18 cellular contexts compared by ENCODE assay signal in the genomic region with DNA sequence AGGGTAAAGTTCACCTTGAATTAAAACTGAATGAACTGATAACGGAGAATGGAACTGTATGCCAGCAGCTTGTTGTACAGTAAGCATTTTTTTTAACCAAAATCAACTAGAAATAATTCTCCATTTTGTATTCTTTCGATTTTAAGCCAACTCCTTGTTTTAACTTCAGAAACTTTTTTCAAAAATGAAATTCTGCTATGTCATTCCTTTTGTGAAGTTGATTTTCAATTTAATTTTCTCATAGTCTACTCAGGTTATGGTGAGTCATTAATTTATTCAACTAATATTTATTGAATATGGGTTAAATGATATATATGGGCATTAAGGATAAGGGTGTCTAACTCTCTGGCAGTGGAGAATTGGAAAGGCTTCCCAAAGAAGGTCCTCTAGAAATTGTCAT. TPM values are rescaled to one million over a fixed set of nuclear protein-coding genes. Genes with fewer than 3 reads are reported as not detected.
DNase-seq lines count a peak whose midpoint lies in the region; ATAC-seq, FAIRE-seq and TF ChIP-seq lines count a peak whose summit lies in the region.
"Had no signal": no experiment of that assay in that cellular context is flagged by ENCODE, and none has a peak within 500 bp of the region (broad histone marks: within the 10 kb centered on the region; RNA-seq: fewer than 3 reads in every experiment).

No MANE protein-coding gene starts in this region.

- no peak overlapping the region for H3K27ac ChIP-seq in CD4-positive, alpha-beta memory T cell (ENCODE audit: low read depth, low read length)
- H3K27ac ChIP-seq in smooth muscle cell (ENCODE audit: low read depth) (peak overlapping the region; percentile 20), uterus (no peak overlapping the region), pancreas (no peak overlapping the region)
- H3K27ac ChIP-seq: SJSA1 had no signal

- H3K9ac ChIP-seq in smooth muscle cell (ENCODE audit: low read depth): no peak overlapping the region

- no peak overlapping the region for H2AFZ ChIP-seq in smooth muscle cell (ENCODE audit: low read depth)

- ATAC-seq in T-helper 17 cell (no peak), pancreas (no peak)

- intact Hi-C loops in CD4-positive, alpha-beta memory T cell (cut with micrococcal nuclease): loop anchor here (2.0 kb wide), 1 partner anchor 14 kb away; no protein-coding TSS in a partner anchor
- intact Hi-C loops in uterus (cut with DNase I; ENCODE audit: low total_unique reads): no loop called here
- intact Hi-C loops in pancreas (cut with DNase I): no loop called here

- peak overlapping the region in 4 of 7 donors; percentile 30 to 86 (median 74) for H3K27ac Mint-ChIP-seq in CD4-positive, alpha-beta memory T cell
- H3K27ac Mint-ChIP-seq in T-helper 17 cell (peak overlapping the region; percentile 74), glutamatergic neuron (ENCODE audit: unreplicated experiment) (peak overlapping the region; percentile 41)

- no peaks in the 10 kb centered on the region for H3K27me3 ChIP-seq in CD4-positive, alpha-beta memory T cell (ENCODE audit: insufficient read depth, low read length)
- H3K27me3 ChIP-seq in smooth muscle cell (ENCODE audit: low read depth): no peaks in the 10 kb centered on the region
- H3K27me3 ChIP-seq in uterus: no peaks in the 10 kb centered on the region
- H3K27me3 ChIP-seq in pancreas: no peaks in the 10 kb centered on the region
- H3K27me3 ChIP-seq: SJSA1 had no signal

- peaks cover 38 to 65% (median 48%) of the 10 kb centered on the region in 4 donors for H3K4me1 Mint-ChIP-seq in CD4-positive, alpha-beta memory T cell
- H3K4me1 Mint-ChIP-seq in T-helper 17 cell: peaks cover 28% of the 10 kb centered on the region
- peaks cover 23% of the 10 kb centered on the region for H3K4me1 Mint-ChIP-seq in glutamatergic neuron (ENCODE audit: low read depth, unreplicated experiment)

- TF ChIP-seq CTCF in glutamatergic neuron (IDR thresholded peaks at IDR 0.05; ENCODE audit: partially characterized antibody, unreplicated experiment) (no peak), smooth muscle cell (IDR thresholded peaks at IDR 0.05; ENCODE audit: borderline replicate concordance, insufficient read depth, poor library complexity, severe bottlenecking) (no peak), uterus (IDR thresholded peaks at IDR 0.05) (no peak), pancreas (IDR thresholded peaks at IDR 0.05) (no peak)

- peaks cover 0 to 21% (median 12%) of the 10 kb centered on the region in 8 donors for H3K9me3 Mint-ChIP-seq in CD4-positive, alpha-beta memory T cell
- H3K9me3 Mint-ChIP-seq in glutamatergic neuron (ENCODE audit: unreplicated experiment): no peaks in the 10 kb centered on the region

- H3K4me2 ChIP-seq in smooth muscle cell: no peak overlapping the region

- no peaks in the 10 kb centered on the region for H4K20me1 ChIP-seq in smooth muscle cell (ENCODE audit: low read depth)

- WGBS in smooth muscle cell (ENCODE audit: low lambda C conversion rate): 94% methylated on average over 2 of the region's 2 CpGs
- WGBS in pancreas, 2 donors: 50 to 68% methylated on average over 2 of the region's 2 CpGs

- DNase-seq in CD4-positive, alpha-beta memory T cell: no peak
- no peak for DNase-seq in T-helper 17 cell
- no peak for DNase-seq in glutamatergic neuron
- DNase-seq in smooth muscle cell (lab: John Stamatoyannopoulos, UW; ENCODE audit: unreplicated experiment): no peak
- DNase-seq in germinal center (ENCODE audit: low spot score): no peak
- DNase-seq in uterus: no peak
- DNase-seq in pancreas: no peak
- DNase-seq: C1 segment of cervical spinal cord, DND-41, GF-D8, GOT3, NCI-H1092 treated with DMSO at 0.1 percent for 48 hours, NCI-H1694 treated with DMSO at 0.1 percent for 48 hours, NCI-H446 treated with DMSO at 0.1 percent for 48 hours, NCI-H748 treated with DMSO at 0.1 percent for 48 hours, PC-3 had no signal

- H3K36me3 Mint-ChIP-seq in CD4-positive, alpha-beta memory T cell: peaks cover 55 to 64% of the 10 kb centered on the region in 2 donors
- H3K36me3 Mint-ChIP-seq in T-helper 17 cell (ENCODE audit: low read depth) (peaks cover 9% of the 10 kb centered on the region), glutamatergic neuron (ENCODE audit: unreplicated experiment) (peaks cover 23% of the 10 kb centered on the region)

- no peak for FAIRE-seq in pancreas (lab: Jason Lieb, UNC)
- FAIRE-seq: HTR-8/SVneo had no signal

- no peak overlapping the region for H3K4me3 ChIP-seq in CD4-positive, alpha-beta memory T cell (ENCODE audit: low read length in 2 of 2)
- H3K4me3 ChIP-seq in smooth muscle cell: no peak overlapping the region
- H3K4me3 ChIP-seq in uterus: no peak overlapping the region
- no peak overlapping the region for H3K4me3 ChIP-seq in pancreas
- H3K4me3 ChIP-seq: SJSA1 had no signal

- no peaks in the 10 kb centered on the region for H3K79me2 ChIP-seq in smooth muscle cell (ENCODE audit: low read depth)

- H3K36me3 ChIP-seq in CD4-positive, alpha-beta memory T cell (ENCODE audit: insufficient read depth, low read length): peaks cover 4% of the 10 kb centered on the region
- H3K36me3 ChIP-seq in smooth muscle cell (ENCODE audit: low read depth) (peaks cover 21% of the 10 kb centered on the region), uterus (no peaks in the 10 kb centered on the region), pancreas (no peaks in the 10 kb centered on the region)

- H3K4me3 Mint-ChIP-seq in CD4-positive, alpha-beta memory T cell: no peak overlapping the region
- H3K4me3 Mint-ChIP-seq in T-helper 17 cell (no peak overlapping the region), glutamatergic neuron (ENCODE audit: unreplicated experiment) (no peak overlapping the region)

- no peaks in the 10 kb centered on the region for H3F3A ChIP-seq in smooth muscle cell (ENCODE audit: low read depth)

- peaks cover 49% of the 10 kb centered on the region for H3K4me1 ChIP-seq in CD4-positive, alpha-beta memory T cell (ENCODE audit: insufficient read depth, low read length)
- H3K4me1 ChIP-seq in smooth muscle cell (ENCODE audit: low read depth): no peaks in the 10 kb centered on the region
- H3K4me1 ChIP-seq in uterus: peaks cover 0 to 7% of the 10 kb centered on the region in 2 donors
- peaks cover 0 to 5% (median 0%) of the 10 kb centered on the region in 3 donors for H3K4me1 ChIP-seq in pancreas
- H3K4me1 ChIP-seq: SJSA1 had no signal

- POLR2A ChIA-PET in CD4-positive, alpha-beta memory T cell (lab: Charles Lee; ENCODE audit: partially characterized antibody): interaction anchor here (1.5 to 3.1 kb wide), 2 partner anchors 20 to 53 kb away, joined by 4 to 9 read pairs; no protein-coding TSS in a partner anchor

- TF ChIP-seq POLR2A in uterus (IDR thresholded peaks at IDR 0.05): no peak

- no peaks in the 10 kb centered on the region for H3K27me3 Mint-ChIP-seq in CD4-positive, alpha-beta memory T cell
- no peaks in the 10 kb centered on the region for H3K27me3 Mint-ChIP-seq in T-helper 17 cell
- peaks cover 2% of the 10 kb centered on the region for H3K27me3 Mint-ChIP-seq in glutamatergic neuron (ENCODE audit: unreplicated experiment)

- CTCF ChIA-PET in CD4-positive, alpha-beta memory T cell (lab: Charles Lee; ENCODE audit: partially characterized antibody): interaction anchor here (1.0 kb wide), 1 partner anchor 25 kb away, joined by 3 read pairs; no protein-coding TSS in a partner anchor

- no peaks in the 10 kb centered on the region for H3K9me3 ChIP-seq in CD4-positive, alpha-beta memory T cell (ENCODE audit: control insufficient read depth in 1 of 2, low read length in 2 of 2)
- H3K9me3 ChIP-seq in T-helper 17 cell (ENCODE audit: control insufficient read depth, low read length, poor library complexity, severe bottlenecking) (peaks cover 7% of the 10 kb centered on the region), smooth muscle cell (replicated peaks; ENCODE audit: low read depth) (no peaks in the 10 kb centered on the region), uterus (peaks cover 0 to 4% of the 10 kb centered on the region in 2 donors), pancreas (no peaks in the 10 kb centered on the region)
- H3K9me3 ChIP-seq: SJSA1 had no signal

RNA-seq across cellular contexts. Expression of gene RASA2, which starts 53.7 kb away (rescaled TPM):
- total RNA-seq in CD4-positive, alpha-beta memory T cell: 10 to 100 TPM; 78.9 to 80.9 TPM
- 10 to 100 TPM; 29.4 to 35.1 TPM for polyA plus RNA-seq in CD4-positive, alpha-beta memory T cell
- 10 to 100 TPM; 56.7 to 57.9 TPM for total RNA-seq in T-helper 17 cell
- 13.2 TPM for total RNA-seq in glutamatergic neuron (ENCODE audit: unreplicated experiment)
- 19.9 and 20.0 TPM in 2 replicates for total RNA-seq in smooth muscle cell
- polyA plus RNA-seq in smooth muscle cell: 4.9 and 5.5 TPM in 2 replicates
- total RNA-seq in uterus: 10 to 100 TPM; 11.3 to 49.4 (median 38.7) TPM
- 10 to 100 TPM in 1 of 6 donors, 1 to 10 TPM in 5; 5.0 to 10.7 (median 6.3) TPM for total RNA-seq in pancreas
- polyA plus RNA-seq in pancreas: 1 to 10 TPM; 3.2 to 4.4 TPM
